1 cellular context compared by ENCODE assay signal in the genomic region with DNA sequence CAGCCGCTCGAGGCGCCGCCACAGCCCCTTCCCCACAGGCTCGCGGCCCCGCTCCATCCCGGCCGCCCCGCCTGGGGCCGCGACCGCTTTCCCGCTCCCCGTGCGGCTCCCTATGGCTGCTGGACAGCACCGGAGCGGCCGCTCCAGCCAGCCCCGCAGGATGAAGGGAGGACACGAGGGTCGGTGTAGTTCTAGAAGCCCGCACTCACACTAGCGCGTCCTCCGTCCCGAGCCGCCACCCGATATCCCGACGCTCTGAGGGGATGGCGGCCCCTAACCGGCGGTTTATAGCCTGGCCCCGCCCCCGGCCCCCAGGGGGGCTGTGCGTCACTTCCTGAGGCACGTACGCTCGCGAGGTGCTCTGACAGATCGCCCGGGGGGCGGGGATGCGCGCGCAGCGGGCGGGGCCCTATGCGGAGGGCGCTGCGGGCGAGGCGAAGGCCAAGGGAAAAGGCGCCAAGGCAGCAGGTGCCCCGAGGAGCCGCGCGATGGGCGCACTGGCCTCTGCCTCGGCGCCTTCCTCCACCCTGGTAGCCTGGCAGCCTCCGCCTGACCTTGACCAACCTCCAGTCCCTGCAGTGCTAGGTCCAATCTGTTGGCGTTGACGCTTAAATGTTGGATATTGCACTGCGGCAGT.
TF ChIP-seq lines count a peak whose summit lies in the region.

A gene (minus strand): TSS at position 257 of the 637 bp plus-strand sequence. CDS start 4,991 bp downstream, outside the sequence.

TF ChIP-seq in HepG2, 621 proteins besides CTCF, POLR2A, EP300 and RAD21 (continued from another document and continues in another):
- TF ChIP-seq, protein P1, sequence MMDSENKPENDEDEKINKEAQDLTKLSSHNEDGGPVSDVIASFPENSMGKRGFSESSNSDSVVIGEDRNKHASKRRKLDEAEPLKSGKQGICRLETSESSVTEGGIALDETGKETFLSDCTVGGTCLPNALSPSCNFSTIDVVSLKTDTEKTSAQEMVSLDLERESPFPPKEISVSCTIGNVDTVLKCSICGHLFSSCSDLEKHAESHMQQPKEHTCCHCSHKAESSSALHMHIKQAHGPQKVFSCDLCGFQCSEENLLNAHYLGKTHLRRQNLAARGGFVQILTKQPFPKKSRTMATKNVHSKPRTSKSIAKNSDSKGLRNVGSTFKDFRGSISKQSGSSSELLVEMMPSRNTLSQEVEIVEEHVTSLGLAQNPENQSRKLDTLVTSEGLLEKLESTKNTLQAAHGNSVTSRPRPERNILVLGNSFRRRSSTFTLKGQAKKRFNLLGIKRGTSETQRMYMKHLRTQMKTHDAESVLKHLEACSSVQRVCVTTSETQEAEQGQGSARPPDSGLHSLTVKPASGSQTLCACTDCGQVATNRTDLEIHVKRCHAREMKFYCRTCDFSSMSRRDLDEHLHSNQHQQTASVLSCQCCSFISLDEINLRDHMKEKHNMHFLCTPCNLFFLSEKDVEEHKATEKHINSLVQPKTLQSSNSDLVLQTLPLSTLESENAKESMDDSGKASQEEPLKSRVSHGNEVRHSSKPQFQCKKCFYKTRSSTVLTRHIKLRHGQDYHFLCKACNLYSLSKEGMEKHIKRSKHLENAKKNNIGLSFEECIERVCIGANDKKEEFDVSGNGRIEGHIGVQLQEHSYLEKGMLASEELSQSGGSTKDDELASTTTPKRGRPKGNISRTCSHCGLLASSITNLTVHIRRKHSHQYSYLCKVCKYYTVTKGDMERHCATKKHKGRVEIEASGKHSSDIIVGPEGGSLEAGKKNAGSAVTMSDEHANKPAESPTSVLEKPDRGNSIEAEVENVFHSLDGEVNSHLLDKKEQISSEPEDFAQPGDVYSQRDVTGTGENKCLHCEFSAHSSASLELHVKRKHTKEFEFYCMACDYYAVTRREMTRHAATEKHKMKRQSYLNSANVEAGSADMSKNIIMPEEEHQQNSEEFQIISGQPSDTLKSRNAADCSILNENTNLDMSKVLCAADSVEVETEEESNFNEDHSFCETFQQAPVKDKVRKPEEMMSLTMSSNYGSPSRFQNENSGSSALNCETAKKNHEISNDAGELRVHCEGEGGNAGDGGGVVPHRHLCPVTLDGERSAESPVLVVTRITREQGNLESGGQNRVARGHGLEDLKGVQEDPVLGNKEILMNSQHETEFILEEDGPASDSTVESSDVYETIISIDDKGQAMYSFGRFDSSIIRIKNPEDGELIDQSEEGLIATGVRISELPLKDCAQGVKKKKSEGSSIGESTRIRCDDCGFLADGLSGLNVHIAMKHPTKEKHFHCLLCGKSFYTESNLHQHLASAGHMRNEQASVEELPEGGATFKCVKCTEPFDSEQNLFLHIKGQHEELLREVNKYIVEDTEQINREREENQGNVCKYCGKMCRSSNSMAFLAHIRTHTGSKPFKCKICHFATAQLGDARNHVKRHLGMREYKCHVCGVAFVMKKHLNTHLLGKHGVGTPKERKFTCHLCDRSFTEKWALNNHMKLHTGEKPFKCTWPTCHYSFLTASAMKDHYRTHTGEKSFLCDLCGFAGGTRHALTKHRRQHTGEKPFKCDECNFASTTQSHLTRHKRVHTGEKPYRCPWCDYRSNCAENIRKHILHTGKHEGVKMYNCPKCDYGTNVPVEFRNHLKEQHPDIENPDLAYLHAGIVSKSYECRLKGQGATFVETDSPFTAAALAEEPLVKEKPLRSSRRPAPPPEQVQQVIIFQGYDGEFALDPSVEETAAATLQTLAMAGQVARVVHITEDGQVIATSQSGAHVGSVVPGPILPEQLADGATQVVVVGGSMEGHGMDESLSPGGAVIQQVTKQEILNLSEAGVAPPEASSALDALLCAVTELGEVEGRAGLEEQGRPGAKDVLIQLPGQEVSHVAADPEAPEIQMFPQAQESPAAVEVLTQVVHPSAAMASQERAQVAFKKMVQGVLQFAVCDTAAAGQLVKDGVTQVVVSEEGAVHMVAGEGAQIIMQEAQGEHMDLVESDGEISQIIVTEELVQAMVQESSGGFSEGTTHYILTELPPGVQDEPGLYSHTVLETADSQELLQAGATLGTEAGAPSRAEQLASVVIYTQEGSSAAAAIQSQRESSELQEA (CRISPR knock-in tag; IDR thresholded peaks at IDR 0.05; ENCODE audit: not compliant biosample characterization), result peak; percentile 77
- TF ChIP-seq ZNF83 (CRISPR knock-in tag; IDR thresholded peaks at IDR 0.05; ENCODE audit: borderline replicate concordance) (no peak), IRX3 (CRISPR knock-in tag; IDR thresholded peaks at IDR 0.05; ENCODE audit: borderline replicate concordance, low read depth) (0 out of 2 replicates have a peak, but pooled peaks have one; percentile 56), ZNF709 (CRISPR knock-in tag; IDR thresholded peaks at IDR 0.05) (peak; percentile 68; the same call in 1 of the 2 replicates), THAP11 (CRISPR knock-in tag; IDR thresholded peaks at IDR 0.05) (peak; percentile 87), PCBP1 (IDR thresholded peaks at IDR 0.05; ENCODE audit: borderline replicate concordance, low read depth, low read length) (no peak), ZNF335 (CRISPR knock-in tag; IDR thresholded peaks at IDR 0.05) (peak; percentile 69), GATA4 (IDR thresholded peaks at IDR 0.05; ENCODE audit: borderline replicate concordance, low read depth) (peak; percentile 92), FOXK1 (CRISPR knock-in tag; IDR thresholded peaks at IDR 0.05; ENCODE audit: borderline replicate concordance, low read depth) (peak; percentile 82; the same call in 1 of the 2 replicates), PAF1 (CRISPR knock-in tag; IDR thresholded peaks at IDR 0.05) (no peak), ZNF263 (CRISPR knock-in tag; IDR thresholded peaks at IDR 0.05) (peak; percentile 39; the same call in 1 of the 2 replicates), HES4 (CRISPR knock-in tag; IDR thresholded peaks at IDR 0.05; ENCODE audit: borderline replicate concordance) (peak; percentile 79), RBM22 (optimal IDR thresholded peaks at IDR 0.05; ENCODE audit: low read length) (peak; percentile 21), ZNF451 (CRISPR knock-in tag; IDR thresholded peaks at IDR 0.05) (peak; percentile 77; the same call in 1 of the 2 replicates), TCF12 (IDR thresholded peaks at IDR 0.05) (no peak), TCF12 (CRISPR knock-in tag; IDR thresholded peaks at IDR 0.05) (no peak; the same call in 1 of the 2 replicates), AGO2 (optimal IDR thresholded peaks at IDR 0.05; ENCODE audit: low read depth, low read length) (peak; percentile 91), XRCC5 (optimal IDR thresholded peaks at IDR 0.05; ENCODE audit: low read length) (peak; percentile 2), TSC22D2 (CRISPR knock-in tag; IDR thresholded peaks at IDR 0.05; ENCODE audit: borderline replicate concordance) (peak; percentile 59; the same call in 1 of the 2 replicates), RFXAP (CRISPR knock-in tag; IDR thresholded peaks at IDR 0.05; ENCODE audit: borderline replicate concordance) (0 out of 2 replicates have a peak, but pooled peaks have one; percentile 61), ZNF121 (CRISPR knock-in tag; IDR thresholded peaks at IDR 0.05) (no peak), YY1 (IDR thresholded peaks at IDR 0.05; ENCODE audit: insufficient read depth, insufficient replicate concordance, low read depth, low read length) (peak; percentile 87), ZFAT (CRISPR knock-in tag; conservative IDR thresholded peaks at IDR 0.05) (no peak), TBX2 (CRISPR knock-in tag; IDR thresholded peaks at IDR 0.05; ENCODE audit: borderline replicate concordance) (peak; percentile 92), ZNF546 (CRISPR knock-in tag; conservative IDR thresholded peaks at IDR 0.05) (peak; percentile 69), ZNF883 (CRISPR knock-in tag; IDR thresholded peaks at IDR 0.05; ENCODE audit: not compliant biosample characterization) (peak; percentile 90), SP2 (CRISPR knock-in tag; IDR thresholded peaks at IDR 0.05) (peak; percentile 35; the same call in 1 of the 2 replicates), ZNF768 (CRISPR knock-in tag; IDR thresholded peaks at IDR 0.05) (peak; percentile 58; the same call in 1 of the 2 replicates), PAX8 (CRISPR knock-in tag; IDR thresholded peaks at IDR 0.05; ENCODE audit: borderline replicate concordance) (no peak)
- TF ChIP-seq, protein P2, sequence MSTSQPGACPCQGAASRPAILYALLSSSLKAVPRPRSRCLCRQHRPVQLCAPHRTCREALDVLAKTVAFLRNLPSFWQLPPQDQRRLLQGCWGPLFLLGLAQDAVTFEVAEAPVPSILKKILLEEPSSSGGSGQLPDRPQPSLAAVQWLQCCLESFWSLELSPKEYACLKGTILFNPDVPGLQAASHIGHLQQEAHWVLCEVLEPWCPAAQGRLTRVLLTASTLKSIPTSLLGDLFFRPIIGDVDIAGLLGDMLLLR (CRISPR knock-in tag; IDR thresholded peaks at IDR 0.05), result peak; percentile 79; the same call in 1 of the 2 replicates
- TF ChIP-seq, protein P3, sequence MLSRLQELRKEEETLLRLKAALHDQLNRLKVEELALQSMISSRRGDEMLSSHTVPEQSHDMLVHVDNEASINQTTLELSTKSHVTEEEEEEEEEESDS (CRISPR knock-in tag; IDR thresholded peaks at IDR 0.05; ENCODE audit: borderline replicate concordance), result peak; percentile 54; the same call in 1 of the 2 replicates
- TF ChIP-seq, protein P4, sequence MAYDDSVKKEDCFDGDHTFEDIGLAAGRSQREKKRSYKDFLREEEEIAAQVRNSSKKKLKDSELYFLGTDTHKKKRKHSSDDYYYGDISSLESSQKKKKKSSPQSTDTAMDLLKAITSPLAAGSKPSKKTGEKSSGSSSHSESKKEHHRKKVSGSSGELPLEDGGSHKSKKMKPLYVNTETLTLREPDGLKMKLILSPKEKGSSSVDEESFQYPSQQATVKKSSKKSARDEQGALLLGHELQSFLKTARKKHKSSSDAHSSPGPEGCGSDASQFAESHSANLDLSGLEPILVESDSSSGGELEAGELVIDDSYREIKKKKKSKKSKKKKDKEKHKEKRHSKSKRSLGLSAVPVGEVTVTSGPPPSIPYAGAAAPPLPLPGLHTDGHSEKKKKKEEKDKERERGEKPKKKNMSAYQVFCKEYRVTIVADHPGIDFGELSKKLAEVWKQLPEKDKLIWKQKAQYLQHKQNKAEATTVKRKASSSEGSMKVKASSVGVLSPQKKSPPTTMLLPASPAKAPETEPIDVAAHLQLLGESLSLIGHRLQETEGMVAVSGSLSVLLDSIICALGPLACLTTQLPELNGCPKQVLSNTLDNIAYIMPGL (CRISPR knock-in tag; IDR thresholded peaks at IDR 0.05; ENCODE audit: borderline replicate concordance in 1 of 2, low read depth in 1 of 2), result peak; percentile 26 to 89; a peak in 3 of 4 replicates
- TF ChIP-seq, protein P5, sequence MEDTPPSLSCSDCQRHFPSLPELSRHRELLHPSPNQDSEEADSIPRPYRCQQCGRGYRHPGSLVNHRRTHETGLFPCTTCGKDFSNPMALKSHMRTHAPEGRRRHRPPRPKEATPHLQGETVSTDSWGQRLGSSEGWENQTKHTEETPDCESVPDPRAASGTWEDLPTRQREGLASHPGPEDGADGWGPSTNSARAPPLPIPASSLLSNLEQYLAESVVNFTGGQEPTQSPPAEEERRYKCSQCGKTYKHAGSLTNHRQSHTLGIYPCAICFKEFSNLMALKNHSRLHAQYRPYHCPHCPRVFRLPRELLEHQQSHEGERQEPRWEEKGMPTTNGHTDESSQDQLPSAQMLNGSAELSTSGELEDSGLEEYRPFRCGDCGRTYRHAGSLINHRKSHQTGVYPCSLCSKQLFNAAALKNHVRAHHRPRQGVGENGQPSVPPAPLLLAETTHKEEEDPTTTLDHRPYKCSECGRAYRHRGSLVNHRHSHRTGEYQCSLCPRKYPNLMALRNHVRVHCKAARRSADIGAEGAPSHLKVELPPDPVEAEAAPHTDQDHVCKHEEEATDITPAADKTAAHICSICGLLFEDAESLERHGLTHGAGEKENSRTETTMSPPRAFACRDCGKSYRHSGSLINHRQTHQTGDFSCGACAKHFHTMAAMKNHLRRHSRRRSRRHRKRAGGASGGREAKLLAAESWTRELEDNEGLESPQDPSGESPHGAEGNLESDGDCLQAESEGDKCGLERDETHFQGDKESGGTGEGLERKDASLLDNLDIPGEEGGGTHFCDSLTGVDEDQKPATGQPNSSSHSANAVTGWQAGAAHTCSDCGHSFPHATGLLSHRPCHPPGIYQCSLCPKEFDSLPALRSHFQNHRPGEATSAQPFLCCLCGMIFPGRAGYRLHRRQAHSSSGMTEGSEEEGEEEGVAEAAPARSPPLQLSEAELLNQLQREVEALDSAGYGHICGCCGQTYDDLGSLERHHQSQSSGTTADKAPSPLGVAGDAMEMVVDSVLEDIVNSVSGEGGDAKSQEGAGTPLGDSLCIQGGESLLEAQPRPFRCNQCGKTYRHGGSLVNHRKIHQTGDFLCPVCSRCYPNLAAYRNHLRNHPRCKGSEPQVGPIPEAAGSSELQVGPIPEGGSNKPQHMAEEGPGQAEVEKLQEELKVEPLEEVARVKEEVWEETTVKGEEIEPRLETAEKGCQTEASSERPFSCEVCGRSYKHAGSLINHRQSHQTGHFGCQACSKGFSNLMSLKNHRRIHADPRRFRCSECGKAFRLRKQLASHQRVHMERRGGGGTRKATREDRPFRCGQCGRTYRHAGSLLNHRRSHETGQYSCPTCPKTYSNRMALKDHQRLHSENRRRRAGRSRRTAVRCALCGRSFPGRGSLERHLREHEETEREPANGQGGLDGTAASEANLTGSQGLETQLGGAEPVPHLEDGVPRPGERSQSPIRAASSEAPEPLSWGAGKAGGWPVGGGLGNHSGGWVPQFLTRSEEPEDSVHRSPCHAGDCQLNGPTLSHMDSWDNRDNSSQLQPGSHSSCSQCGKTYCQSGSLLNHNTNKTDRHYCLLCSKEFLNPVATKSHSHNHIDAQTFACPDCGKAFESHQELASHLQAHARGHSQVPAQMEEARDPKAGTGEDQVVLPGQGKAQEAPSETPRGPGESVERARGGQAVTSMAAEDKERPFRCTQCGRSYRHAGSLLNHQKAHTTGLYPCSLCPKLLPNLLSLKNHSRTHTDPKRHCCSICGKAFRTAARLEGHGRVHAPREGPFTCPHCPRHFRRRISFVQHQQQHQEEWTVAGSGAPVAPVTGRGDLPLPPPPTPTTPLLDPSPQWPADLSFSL (CRISPR knock-in tag; IDR thresholded peaks at IDR 0.05), result peak; percentile 33; the same call in 1 of the 2 replicates
- TF ChIP-seq, protein P6, sequence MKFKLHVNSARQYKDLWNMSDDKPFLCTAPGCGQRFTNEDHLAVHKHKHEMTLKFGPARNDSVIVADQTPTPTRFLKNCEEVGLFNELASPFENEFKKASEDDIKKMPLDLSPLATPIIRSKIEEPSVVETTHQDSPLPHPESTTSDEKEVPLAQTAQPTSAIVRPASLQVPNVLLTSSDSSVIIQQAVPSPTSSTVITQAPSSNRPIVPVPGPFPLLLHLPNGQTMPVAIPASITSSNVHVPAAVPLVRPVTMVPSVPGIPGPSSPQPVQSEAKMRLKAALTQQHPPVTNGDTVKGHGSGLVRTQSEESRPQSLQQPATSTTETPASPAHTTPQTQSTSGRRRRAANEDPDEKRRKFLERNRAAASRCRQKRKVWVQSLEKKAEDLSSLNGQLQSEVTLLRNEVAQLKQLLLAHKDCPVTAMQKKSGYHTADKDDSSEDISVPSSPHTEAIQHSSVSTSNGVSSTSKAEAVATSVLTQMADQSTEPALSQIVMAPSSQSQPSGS (CRISPR knock-in tag; IDR thresholded peaks at IDR 0.05), result peak; percentile 86; the same call in 1 of the 2 replicates
